In genomic region chr14:104752735-104753527, GRCh38 we compare ENCODE assay signal across 1 cellular context.
TF ChIP-seq lines count a peak whose summit lies in the region.

A gene with protein sequence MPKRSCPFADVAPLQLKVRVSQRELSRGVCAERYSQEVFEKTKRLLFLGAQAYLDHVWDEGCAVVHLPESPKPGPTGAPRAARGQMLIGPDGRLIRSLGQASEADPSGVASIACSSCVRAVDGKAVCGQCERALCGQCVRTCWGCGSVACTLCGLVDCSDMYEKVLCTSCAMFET (plus strand): TSS chr14:104753147. CDS start chr14:104753202, 55 bp downstream.

TF ChIP-seq in H1, 55 proteins besides CTCF, POLR2A, EP300 and RAD21 (continued from another document):
- TF ChIP-seq CHD2 (IDR thresholded peaks at IDR 0.05; ENCODE audit: low read length) (peak; percentile 61; the same call in 1 of the 2 replicates), ZNF274 (IDR thresholded peaks at IDR 0.05; ENCODE audit: borderline replicate concordance, extremely low read depth, low read length) (no peak), SIX5 (IDR thresholded peaks at IDR 0.05; ENCODE audit: low read depth, low read length) (no peak), USF2 (IDR thresholded peaks at IDR 0.05; ENCODE audit: low read length) (no peak), TBP (IDR thresholded peaks at IDR 0.05; ENCODE audit: low read depth, low read length) (peak; percentile 65), SP4 (IDR thresholded peaks at IDR 0.05; ENCODE audit: low read length) (peak; percentile 75; the same call in 1 of the 2 replicates), BRCA1 (IDR thresholded peaks at IDR 0.05; ENCODE audit: low read depth, low read length) (peak; percentile 24; the same call in 1 of the 2 replicates), JUND (IDR thresholded peaks at IDR 0.05; ENCODE audit: low read length) (0 out of 2 replicates have a peak, but pooled peaks have one; percentile 46), CTBP2 (IDR thresholded peaks at IDR 0.05; ENCODE audit: borderline replicate concordance, insufficient read depth, insufficient read length, low read length) (no peak), RBBP5 (IDR thresholded peaks at IDR 0.05; ENCODE audit: borderline replicate concordance, low read depth, low read length) (peak; percentile 70), ASH2L (IDR thresholded peaks at IDR 0.05; ENCODE audit: low read length) (peak; percentile 78), CREB1 (IDR thresholded peaks at IDR 0.05) (peak; percentile 98), RFX5 (IDR thresholded peaks at IDR 0.05; ENCODE audit: borderline replicate concordance, low read depth, low read length) (no peak), RNF2 (IDR thresholded peaks at IDR 0.05; ENCODE audit: borderline replicate concordance, low read depth, low read length, missing control alignments, poor library complexity, severe bottlenecking) (no peak), POU5F1 (IDR thresholded peaks at IDR 0.05; ENCODE audit: low read depth, low read length) (no peak), NANOG (IDR thresholded peaks at IDR 0.05; ENCODE audit: insufficient read depth, low read depth, low read length, poor library complexity, severe bottlenecking) (no peak), POLR2AphosphoS5 (IDR thresholded peaks at IDR 0.05; ENCODE audit: low read depth, low read length) (peak; percentile 78), KDM1A (IDR thresholded peaks at IDR 0.05; ENCODE audit: borderline replicate concordance, low read length) (no peak), SP1 (IDR thresholded peaks at IDR 0.05; ENCODE audit: low read depth, low read length) (peak; percentile 91), TAF7 (optimal IDR thresholded peaks at IDR 0.05; ENCODE audit: borderline replicate concordance, low read depth, low read length) (peak; percentile 34), CBX8 (IDR thresholded peaks at IDR 0.05; ENCODE audit: borderline replicate concordance, low read depth, low read length) (no peak), YY1 (IDR thresholded peaks at IDR 0.05; ENCODE audit: low read depth, low read length) (peak; percentile 74; the same call in 1 of the 2 replicates), CHD1 (IDR thresholded peaks at IDR 0.05; ENCODE audit: low read depth, low read length) (no peak), SRF (IDR thresholded peaks at IDR 0.05; ENCODE audit: low read depth, low read length) (peak; percentile 78), NRF1 (IDR thresholded peaks at IDR 0.05; ENCODE audit: low read depth, low read length) (no peak), CHD7 (IDR thresholded peaks at IDR 0.05; ENCODE audit: insufficient replicate concordance, low read length) (no peak), SIN3A (conservative IDR thresholded peaks at IDR 0.05 in 1 of 2, IDR thresholded peaks at IDR 0.05 in 1 of 2; ENCODE audit: low read depth in 1 of 2, low read length in 2 of 2) (0 out of 4 replicates have a peak, but pooled peaks of 1 of the 2 experiments have one; percentile 69), HDAC2 (IDR thresholded peaks at IDR 0.05; ENCODE audit: borderline replicate concordance in 1 of 2, low read depth in 2 of 2, low read length in 2 of 2) (peak in 1 of 2 experiments; percentile 71; a peak in 1 of 4 replicates), ATF2 (IDR thresholded peaks at IDR 0.05; ENCODE audit: low read length) (no peak), HDAC6 (IDR thresholded peaks at IDR 0.05; ENCODE audit: low read depth, low read length) (no peak), JUN (IDR thresholded peaks at IDR 0.05; ENCODE audit: low read depth, low read length) (no peak), GABPA (IDR thresholded peaks at IDR 0.05; ENCODE audit: borderline replicate concordance, insufficient read depth, low read length) (no peak), RXRA (IDR thresholded peaks at IDR 0.05; ENCODE audit: insufficient read depth, low read depth, low read length) (no peak), SUZ12 (IDR thresholded peaks at IDR 0.05; ENCODE audit: low read length) (no peak), KDM5A (IDR thresholded peaks at IDR 0.05; ENCODE audit: low read length) (peak; percentile 76), BACH1 (IDR thresholded peaks at IDR 0.05; ENCODE audit: low read length) (peak; percentile 67; the same call in 1 of the 2 replicates), ATF3 (IDR thresholded peaks at IDR 0.05; ENCODE audit: insufficient read depth, low read depth, low read length) (peak; percentile 80), TEAD4 (IDR thresholded peaks at IDR 0.05; ENCODE audit: low read depth, low read length) (no peak), PHF8 (conservative IDR thresholded peaks at IDR 0.05; ENCODE audit: low read depth, low read length) (peak; percentile 98), KDM4A (IDR thresholded peaks at IDR 0.05; ENCODE audit: low read depth, low read length, severe bottlenecking) (peak; percentile 91), EZH2 (IDR thresholded peaks at IDR 0.05; ENCODE audit: low read depth, low read length, severe bottlenecking) (no peak), SP2 (IDR thresholded peaks at IDR 0.05; ENCODE audit: low read length) (peak; percentile 41; the same call in 1 of the 2 replicates), TAF1 (IDR thresholded peaks at IDR 0.05; ENCODE audit: low read depth, low read length) (peak; percentile 80)
- TF ChIP-seq, protein P1, sequence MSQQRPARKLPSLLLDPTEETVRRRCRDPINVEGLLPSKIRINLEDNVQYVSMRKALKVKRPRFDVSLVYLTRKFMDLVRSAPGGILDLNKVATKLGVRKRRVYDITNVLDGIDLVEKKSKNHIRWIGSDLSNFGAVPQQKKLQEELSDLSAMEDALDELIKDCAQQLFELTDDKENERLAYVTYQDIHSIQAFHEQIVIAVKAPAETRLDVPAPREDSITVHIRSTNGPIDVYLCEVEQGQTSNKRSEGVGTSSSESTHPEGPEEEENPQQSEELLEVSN (IDR thresholded peaks at IDR 0.05) = peak; percentile 86
- TF ChIP-seq, protein P2, sequence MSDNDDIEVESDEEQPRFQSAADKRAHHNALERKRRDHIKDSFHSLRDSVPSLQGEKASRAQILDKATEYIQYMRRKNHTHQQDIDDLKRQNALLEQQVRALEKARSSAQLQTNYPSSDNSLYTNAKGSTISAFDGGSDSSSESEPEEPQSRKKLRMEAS (IDR thresholded peaks at IDR 0.05) = peak; percentile 46
